10 cellular contexts compared by ENCODE assay signal in the genomic region with DNA sequence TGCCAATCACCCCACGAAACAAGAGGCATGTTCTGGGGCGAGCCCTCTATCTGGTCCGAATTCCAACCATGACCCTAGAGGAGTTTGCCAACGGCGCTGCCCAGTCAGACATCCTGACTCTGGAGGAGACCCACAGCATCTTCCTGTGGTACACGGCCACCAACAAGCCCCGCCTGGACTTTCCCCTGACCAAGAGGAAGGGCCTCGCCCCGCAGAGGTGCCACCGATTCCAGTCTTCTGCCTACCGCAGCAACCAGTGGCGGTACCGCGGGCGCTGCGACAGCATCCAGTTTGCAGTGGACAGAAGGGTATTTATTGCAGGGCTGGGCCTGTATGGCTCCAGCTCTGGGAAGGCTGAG. TPM values are rescaled to one million over a fixed set of nuclear protein-coding genes. Genes with fewer than 3 reads are reported as not detected.
DNase-seq lines count a peak whose midpoint lies in the region; ATAC-seq and TF ChIP-seq lines count a peak whose summit lies in the region.
"Had no signal": no experiment of that assay in that cellular context is flagged by ENCODE, and none has a peak within 500 bp of the region (broad histone marks: within the 10 kb centered on the region; RNA-seq: fewer than 3 reads in every experiment).

No MANE protein-coding gene starts in this region.

- H3K4me3 ChIP-seq in BLaER1 treated with 17β-estradiol and CSF1 and Interleukin-3, amounts not matched to agents 10 nM and 100 nM, result peak overlapping the region in 7 of 10 experiments; percentile 71 to 78 (median 77); a peak in 9 of 20 replicates
- H3K4me3 ChIP-seq in GM23338, result no peak overlapping the region
- H3K4me3 ChIP-seq in ascending aorta, result no peak overlapping the region
- H3K4me3 ChIP-seq: lung had no signal

- peak overlapping the region in 4 of 11 experiments; percentile 36 to 84 (median 83); a peak in 7 of 22 replicates for H3K27ac ChIP-seq in BLaER1 treated with 17β-estradiol and CSF1 and Interleukin-3, amounts not matched to agents 10 nM and 100 nM
- H3K27ac ChIP-seq in GM23338 (ENCODE audit: low read depth), result no peak overlapping the region
- H3K27ac ChIP-seq in ascending aorta, result peak overlapping the region; percentile 84 to 88

- no peaks in the 10 kb centered on the region for H3K9me3 ChIP-seq in BLaER1 treated with 17β-estradiol and CSF1 and Interleukin-3, amounts not matched to agents 10 nM and 100 nM (replicated peaks in 1 of 11)
- H3K9me3 ChIP-seq in ascending aorta, result no peaks in the 10 kb centered on the region

- 0 out of 2 replicates have a peak, but pooled peaks cover 15% of the 10 kb centered on the region for H3F3A ChIP-seq in GM23338 (replicated peaks; ENCODE audit: low read depth)

- peak overlapping the region; percentile 92 to 99 (median 97) for H3K4me2 ChIP-seq in BLaER1 treated with 17β-estradiol and CSF1 and Interleukin-3, amounts not matched to agents 10 nM and 100 nM
- no peak overlapping the region for H3K4me2 ChIP-seq in GM23338

- 0 out of 2 replicates have a peak, but pooled peaks cover 3% of the 10 kb centered on the region for H3K79me2 ChIP-seq in GM23338 (replicated peaks; ENCODE audit: insufficient read depth)

- H3K4me3 Mint-ChIP-seq in GM23338 (peak overlapping the region; percentile 44; the same call in 2 of the 3 replicates), nephron (peak overlapping the region; percentile 84 to 92 (median 90))

- H3K4me1 ChIP-seq in BLaER1 treated with 17β-estradiol and CSF1 and Interleukin-3, amounts not matched to agents 10 nM and 100 nM, result peaks cover 37 to 93% (median 86%) of the 10 kb centered on the region in 10 experiments
- no peaks in the 10 kb centered on the region for H3K4me1 ChIP-seq in GM23338 (ENCODE audit: insufficient read depth)
- peaks cover 4 to 17% of the 10 kb centered on the region in 2 donors for H3K4me1 ChIP-seq in ascending aorta

- no peak overlapping the region for H2AFZ ChIP-seq in GM23338

- peaks cover 16 to 42% (median 30%) of the 10 kb centered on the region in 11 experiments; a peak in 20 of 22 replicates for H3K36me3 ChIP-seq in BLaER1 treated with 17β-estradiol and CSF1 and Interleukin-3, amounts not matched to agents 10 nM and 100 nM
- no peaks in the 10 kb centered on the region for H3K36me3 ChIP-seq in GM23338 (ENCODE audit: insufficient read depth)
- peaks cover 12 to 35% of the 10 kb centered on the region in 2 donors for H3K36me3 ChIP-seq in ascending aorta

- H3K4me1 Mint-ChIP-seq in GM23338 (no peaks in the 10 kb centered on the region; the same call in 2 of the 3 replicates), nephron (peaks cover 37% of the 10 kb centered on the region)

- no peaks in the 10 kb centered on the region for H3K9me2 ChIP-seq in GM23338 (ENCODE audit: insufficient read depth)

- DNase-seq in GM23338 (ENCODE audit: low spot score), result no peak
- no peak for DNase-seq in ascending aorta (ENCODE audit: low spot score in 2 of 2)
- DNase-seq in DMS 273 (lab: John Stamatoyannopoulos, UW; ENCODE audit: unreplicated experiment), result no peak
- DNase-seq in HCEC 1CT, result no peak
- DNase-seq: NCI-H2227 treated with DMSO at 0.1 percent for 48 hours had no signal

- H4K20me1 ChIP-seq in BLaER1 treated with 17β-estradiol and CSF1 and Interleukin-3, amounts not matched to agents 10 nM and 100 nM, result peaks cover 67 to 95% (median 91%) of the 10 kb centered on the region in 11 experiments; a peak in 21 of 22 replicates
- peaks cover 6% of the 10 kb centered on the region for H4K20me1 ChIP-seq in GM23338 (replicated peaks; ENCODE audit: insufficient read depth)

- peaks cover 16% of the 10 kb centered on the region for H3K36me3 Mint-ChIP-seq in GM23338 (ENCODE audit: low read depth)
- peaks cover 42% of the 10 kb centered on the region for H3K36me3 Mint-ChIP-seq in nephron (ENCODE audit: low read depth)

- TF ChIP-seq CTCF in GM23338 (conservative IDR thresholded peaks at IDR 0.05; ENCODE audit: low read depth in 2 of 2) (no peak), ascending aorta (IDR thresholded peaks at IDR 0.05) (no peak), nephron (IDR thresholded peaks at IDR 0.05; ENCODE audit: unreplicated experiment in 3 of 3) (no peak)

- peaks cover 0 to 42% (median 0%) of the 10 kb centered on the region in 11 experiments; a peak in 5 of 22 replicates for H3K27me3 ChIP-seq in BLaER1 treated with 17β-estradiol and CSF1 and Interleukin-3, amounts not matched to agents 10 nM and 100 nM
- H3K27me3 ChIP-seq in GM23338 (ENCODE audit: insufficient read depth), result no peaks in the 10 kb centered on the region
- no peaks in the 10 kb centered on the region for H3K27me3 ChIP-seq in ascending aorta

- no peak for ATAC-seq in GM23338
- no peak for ATAC-seq in HG03135 (IDR thresholded peaks at IDR 0.05; ENCODE audit: unreplicated experiment)
- no peak for ATAC-seq in HG02642 (IDR thresholded peaks at IDR 0.05; ENCODE audit: poor library complexity, unreplicated experiment)

- no peak overlapping the region for H3K27ac Mint-ChIP-seq in GM23338
- peak overlapping the region in 1 of 3 experiments; percentile 36 for H3K27ac Mint-ChIP-seq in nephron

- H3K9ac ChIP-seq in BLaER1 treated with 17β-estradiol and CSF1 and Interleukin-3, amounts not matched to agents 10 nM and 100 nM, result peak overlapping the region in 6 of 11 experiments; percentile 82 to 90 (median 87); a peak in 11 of 22 replicates

- intact Hi-C loops in ascending aorta (cut with DNase I), result loop anchor here (10.0 kb wide), 1 partner anchor 155 kb away; no protein-coding TSS in a partner anchor

- no peaks in the 10 kb centered on the region for H3K9me3 Mint-ChIP-seq in GM23338
- H3K9me3 Mint-ChIP-seq in nephron, result no peaks in the 10 kb centered on the region

- H3K27me3 Mint-ChIP-seq in GM23338 (ENCODE audit: insufficient read depth, low read depth, poor library complexity) (peaks cover 14% of the 10 kb centered on the region), nephron (ENCODE audit: low read depth) (no peaks in the 10 kb centered on the region)

TF ChIP-seq in GM23338, 12 proteins besides CTCF, POLR2A, EP300 and RAD21 (continues in another document):
- no peak for TF ChIP-seq EZH2phosphoT487 (IDR thresholded peaks at IDR 0.05; ENCODE audit: unreplicated experiment)
- TF ChIP-seq ZNF331 (CRISPR knock-in tag; IDR thresholded peaks at IDR 0.05; ENCODE audit: low read depth), result no peak
- no peak for TF ChIP-seq NANOG (IDR thresholded peaks at IDR 0.05; ENCODE audit: borderline replicate concordance)
- TF ChIP-seq ETS1 (IDR thresholded peaks at IDR 0.05), result no peak
- TF ChIP-seq REST (IDR thresholded peaks at IDR 0.05; ENCODE audit: unreplicated experiment), result no peak

RNA-seq across cellular contexts. Expression of gene BTBD6, which starts 1.7 kb away (rescaled TPM):
- total RNA-seq in GM23338 (2014; rRNA removed; shearing (Covaris generic)), result 11.6 and 12.1 TPM in 2 replicates
- polyA plus RNA-seq in GM23338 (2016; fragmentation: Nextera tagmentation; extraction: Ambion mirVana), result 2.2 and 3.2 TPM in 2 replicates
- total RNA-seq in ascending aorta, result 80.1 TPM

RNA-seq across cellular contexts. Expression of gene BRF1, which starts 50.8 kb away (rescaled TPM):
- 27.8 and 29.9 TPM in 2 replicates for total RNA-seq in GM23338 (2014; rRNA removed; shearing (Covaris generic))
- polyA plus RNA-seq in GM23338 (2016; fragmentation: Nextera tagmentation; extraction: Ambion mirVana), result 7.6 and 8.6 TPM in 2 replicates
- 60.9 TPM for total RNA-seq in ascending aorta

Comparison
In these comparisons a context has a peak if more than half of its experiments do, and no peak if none do; other contexts are left out.
1. H3K4me3 ChIP-seq: peak in BLaER1 treated with 17β-estradiol and CSF1 and Interleukin-3, amounts not matched to agents 10 nM and 100 nM (7 of 10); none in GM23338 (single experiment) and ascending aorta (0 of 2).